In genomic region chr3:33645060-33645841, GRCh38 we compare ENCODE assay signal across 9 cellular contexts.
DNase-seq lines count a peak whose midpoint lies in the region; ATAC-seq and TF ChIP-seq lines count a peak whose summit lies in the region.
"Had no signal": no experiment of that assay in that cellular context is flagged by ENCODE, and none has a peak within 500 bp of the region (broad histone marks: within the 10 kb centered on the region; RNA-seq: fewer than 3 reads in every experiment).

No MANE protein-coding gene starts in this region.

- no peak overlapping the region for H3K4me3 Mint-ChIP-seq in Calu3 (ENCODE audit: low read depth, unreplicated experiment)

- H3K27ac ChIP-seq in lower lobe of right lung (no peak overlapping the region), thymus (ENCODE audit: low read depth) (no peak overlapping the region)

- CTCF ChIA-PET in Calu3 (lab: Charles Lee) = no interaction called here

- no peaks in the 10 kb centered on the region for H3K27me3 Mint-ChIP-seq in Calu3 (ENCODE audit: unreplicated experiment)
- H3K27me3 Mint-ChIP-seq: IgD-negative memory B cell had no signal

- H3K36me3 ChIP-seq in lower lobe of right lung = no peaks in the 10 kb centered on the region
- H3K36me3 ChIP-seq in thymus (ENCODE audit: control insufficient read depth, insufficient read depth) = no peaks in the 10 kb centered on the region

- no peaks in the 10 kb centered on the region for H3K9me3 Mint-ChIP-seq in Calu3 (ENCODE audit: low read depth, unreplicated experiment)
- H3K9me3 Mint-ChIP-seq: IgD-negative memory B cell had no signal

- intact Hi-C loops in lower lobe of right lung (cut with DNase I) = no loop called here
- intact Hi-C loops in Calu3 (cut with micrococcal nuclease; ENCODE audit: unreplicated experiment) = no loop called here

- H3K4me1 Mint-ChIP-seq in Calu3 (ENCODE audit: low read depth, unreplicated experiment) = no peaks in the 10 kb centered on the region

- H3K4me1 ChIP-seq in lower lobe of right lung (no peaks in the 10 kb centered on the region), thymus (ENCODE audit: control insufficient read depth, insufficient read depth, low read length) (peaks cover 2% of the 10 kb centered on the region)

- TF ChIP-seq CTCF in choroid plexus epithelial cell (conservative IDR thresholded peaks at IDR 0.05; ENCODE audit: low read depth, low read length) (no peak), lower lobe of right lung (IDR thresholded peaks at IDR 0.05) (no peak), Calu3 (IDR thresholded peaks at IDR 0.05; ENCODE audit: unreplicated experiment) (no peak)

- no peaks in the 10 kb centered on the region for H3K9me3 ChIP-seq in lower lobe of right lung
- H3K9me3 ChIP-seq in thymus (ENCODE audit: control insufficient read depth) = no peaks in the 10 kb centered on the region

- DNase-seq in HCEC 1CT (peak; percentile 16), SHP77 (lab: John Stamatoyannopoulos, UW) (peak; percentile 34 to 48), choroid plexus epithelial cell (ENCODE audit: low read depth) (peak; percentile 57), lower lobe of right lung (no peak), Calu3 (no peak), NCI-H1930 (lab: John Stamatoyannopoulos, UW) (no peak), NAMALWA (ENCODE audit: low spot score) (no peak)

- no TSS peak for BruUV-seq in Calu3 (replicated peaks; lab: Mats Ljungman, UMichigan)

- peak; percentile 35 to 82 for ATAC-seq in lower lobe of right lung

- H3K4me3 ChIP-seq in choroid plexus epithelial cell (ENCODE audit: low read depth, low read length) (peak overlapping the region; percentile 61), lower lobe of right lung (peak overlapping the region; percentile 27), thymus (ENCODE audit: low read length) (peak overlapping the region; percentile 30)

- H3K27me3 ChIP-seq in lower lobe of right lung (ENCODE audit: low read depth) = no peaks in the 10 kb centered on the region
- H3K27me3 ChIP-seq in thymus (ENCODE audit: control insufficient read depth, insufficient read depth) = no peaks in the 10 kb centered on the region

- peaks cover 5% of the 10 kb centered on the region for H3K36me3 Mint-ChIP-seq in Calu3 (ENCODE audit: insufficient read depth, unreplicated experiment)

- WGBS in thymus = 63% methylated on average over 5 of the region's 5 CpGs

- no peak overlapping the region for H3K27ac Mint-ChIP-seq in Calu3 (ENCODE audit: unreplicated experiment)

Comparison
In these comparisons a context has a peak if more than half of its experiments do, and no peak if none do; other contexts are left out.
1. DNase-seq: peak in HCEC 1CT (single experiment), SHP77 (2 of 2) and choroid plexus epithelial cell (single experiment); none in lower lobe of right lung (single experiment), Calu3 (single experiment), NCI-H1930 (0 of 2) and NAMALWA (single experiment).
2. Peak in every context shown above with its lines, with median percentiles within 50 percentile points of each other: H3K4me3 ChIP-seq.